Comparison of ENCODE assay signal across 9 cellular contexts in genomic region chr5:156815988-156816599, GRCh38. TPM values are rescaled to one million over a fixed set of nuclear protein-coding genes. Genes with fewer than 3 reads are reported as not detected.
A peak's percentile ranks its signal among the peaks of the same experiment; 100 is the strongest.
DNase-seq lines count a peak whose midpoint lies in the region; ATAC-seq and TF ChIP-seq lines count a peak whose summit lies in the region.
"Had no signal": no experiment of that assay in that cellular context is flagged by ENCODE, and none has a peak within 500 bp of the region (broad histone marks: within the 10 kb centered on the region; RNA-seq: fewer than 3 reads in every experiment).

No MANE protein-coding gene starts in this region.

- CTCF ChIA-PET in SK-N-SH (lab: Yijun Ruan, JAX), result interaction anchor here (0.6 to 5.7 kb wide), 10 partner anchors 9 to 1677 kb away, joined by 3 to 40 read pairs (median 4); no protein-coding TSS in a partner anchor
- CTCF ChIA-PET in activated naive CD4-positive, alpha-beta T cell treated with anti-CD3 and anti-CD28 coated beads for 36 hours (lab: Charles Lee), result interaction anchor here (0.9 to 2.2 kb wide), 7 partner anchors 9 to 316 kb away, joined by 3 to 5 read pairs (median 4); no protein-coding TSS in a partner anchor

- DNase-seq in SK-N-SH (peak; percentile 53), GM20000 (ENCODE audit: low spot score) (peak; percentile 53), left colon (peak in 1 of 2 donors; percentile 20), cerebellum (ENCODE audit: low spot score) (no peak), NCI-H187 (lab: John Stamatoyannopoulos, UW) (no peak)
- peak; percentile 77 for DNase-seq in activated naive CD4-positive, alpha-beta T cell treated with anti-CD3 and anti-CD28 coated beads for 36 hours

- TF ChIP-seq CTCF in SK-N-SH (IDR thresholded peaks at IDR 0.05), result peak; percentile 51
- TF ChIP-seq CTCF in GM20000 (IDR thresholded peaks at IDR 0.05; ENCODE audit: extremely low read depth, missing control alignments), result peak; percentile 37
- peak; percentile 58 for TF ChIP-seq CTCF in Loucy (conservative IDR thresholded peaks at IDR 0.05; ENCODE audit: low read length)

- no peaks in the 10 kb centered on the region for H3K27me3 ChIP-seq in SK-N-SH (ENCODE audit: insufficient read depth)
- no peaks in the 10 kb centered on the region for H3K27me3 ChIP-seq in Loucy (ENCODE audit: insufficient read depth, low read length, poor library complexity, severe bottlenecking)

- no peak overlapping the region for H2AFZ ChIP-seq in SK-N-SH (ENCODE audit: low read depth)
- no peak overlapping the region for H2AFZ ChIP-seq in Loucy (ENCODE audit: low read length)

- no peaks in the 10 kb centered on the region for H3K36me3 ChIP-seq in SK-N-SH (replicated peaks in 1 of 2; ENCODE audit: control insufficient read depth in 1 of 2, insufficient read depth in 2 of 2, low read length in 1 of 2)
- no peaks in the 10 kb centered on the region for H3K36me3 ChIP-seq in Loucy (ENCODE audit: insufficient read depth, low read length)

- no peaks in the 10 kb centered on the region for H3K27me3 Mint-ChIP-seq in activated naive CD4-positive, alpha-beta T cell treated with anti-CD3 and anti-CD28 coated beads for 36 hours (ENCODE audit: low read depth)
- H3K27me3 Mint-ChIP-seq: activated naive CD8-positive, alpha-beta T cell had no signal

- H3K9me3 ChIP-seq in SK-N-SH (no peaks in the 10 kb centered on the region), Loucy (ENCODE audit: insufficient read depth, low read depth, low read length) (no peaks in the 10 kb centered on the region)

- TF ChIP-seq EP300 in SK-N-SH (IDR thresholded peaks at IDR 0.05; ENCODE audit: borderline replicate concordance in 1 of 2, low read depth in 1 of 2, low read length in 1 of 2), result no peak

- ATAC-seq in SK-N-SH treated with all-trans-retinoic acid at 6 μM for 48 hours, result no peak
- ATAC-seq in left colon, result peak; percentile 49

- H3K4me3 ChIP-seq in SK-N-SH (ENCODE audit: low read depth in 2 of 2, low read length in 1 of 2) (no peak overlapping the region; a peak in 1 of 4 replicates), Loucy (ENCODE audit: low read length, poor library complexity, severe bottlenecking) (no peak overlapping the region)

- no peaks in the 10 kb centered on the region for H4K20me1 ChIP-seq in SK-N-SH (ENCODE audit: insufficient read depth)
- H4K20me1 ChIP-seq in Loucy (ENCODE audit: insufficient read depth, low read length, poor library complexity, severe bottlenecking), result no peaks in the 10 kb centered on the region

- intact Hi-C loops in activated naive CD4-positive, alpha-beta T cell treated with anti-CD3 and anti-CD28 coated beads for 36 hours (cut with micrococcal nuclease), result loop anchor here (1.0 to 10.0 kb wide), 7 partner anchors 97 to 1199 kb away; no protein-coding TSS in a partner anchor
- intact Hi-C loops in left colon (cut with DNase I, micrococcal nuclease), result no loop called here

- H3F3A ChIP-seq in SK-N-SH (replicated peaks; ENCODE audit: insufficient read depth) (no peaks in the 10 kb centered on the region), Loucy (ENCODE audit: low read depth) (no peaks in the 10 kb centered on the region)

- H3K4me2 ChIP-seq in SK-N-SH (no peak overlapping the region), Loucy (ENCODE audit: low read depth, low read length, poor library complexity, severe bottlenecking) (no peak overlapping the region)

- peaks cover 2% of the 10 kb centered on the region for H3K9me3 Mint-ChIP-seq in activated naive CD4-positive, alpha-beta T cell treated with anti-CD3 and anti-CD28 coated beads for 36 hours

- H3K36me3 Mint-ChIP-seq in activated naive CD4-positive, alpha-beta T cell treated with anti-CD3 and anti-CD28 coated beads for 36 hours (ENCODE audit: low read depth), result no peaks in the 10 kb centered on the region
- H3K36me3 Mint-ChIP-seq: activated naive CD8-positive, alpha-beta T cell had no signal

- H3K4me1 ChIP-seq in SK-N-SH (ENCODE audit: control insufficient read depth in 1 of 2, insufficient read depth in 2 of 2, low read depth in 1 of 2, low read length in 1 of 2), result no peaks in the 10 kb centered on the region
- peaks cover 8% of the 10 kb centered on the region for H3K4me1 ChIP-seq in Loucy (ENCODE audit: insufficient read depth, low read length, poor library complexity, severe bottlenecking)

- H3K9me2 ChIP-seq in SK-N-SH (no peaks in the 10 kb centered on the region), Loucy (replicated peaks; ENCODE audit: low read depth, low read length) (no peaks in the 10 kb centered on the region)

- no peak overlapping the region for H3K27ac ChIP-seq in SK-N-SH (ENCODE audit: low read depth in 2 of 2, low read length in 1 of 2)

- WGBS in SK-N-SH (ENCODE audit: low lambda C conversion rate), result 30% methylated on average over 6 of the region's 6 CpGs

- H3K9ac ChIP-seq in SK-N-SH, result no peak overlapping the region
- H3K9ac ChIP-seq in Loucy (ENCODE audit: low read depth, low read length, poor library complexity, severe bottlenecking), result no peak overlapping the region

- peak overlapping the region; percentile 28 for H3K27ac Mint-ChIP-seq in activated naive CD4-positive, alpha-beta T cell treated with anti-CD3 and anti-CD28 coated beads for 36 hours
- H3K27ac Mint-ChIP-seq: activated naive CD8-positive, alpha-beta T cell had no signal

- H3K4me3 Mint-ChIP-seq in activated naive CD4-positive, alpha-beta T cell treated with anti-CD3 and anti-CD28 coated beads for 36 hours, result no peak overlapping the region
- H3K4me3 Mint-ChIP-seq: activated naive CD8-positive, alpha-beta T cell had no signal

- peaks cover 7% of the 10 kb centered on the region for H3K4me1 Mint-ChIP-seq in activated naive CD4-positive, alpha-beta T cell treated with anti-CD3 and anti-CD28 coated beads for 36 hours (ENCODE audit: low read depth)

- H3K79me2 ChIP-seq in SK-N-SH (ENCODE audit: insufficient read depth) (no peaks in the 10 kb centered on the region), Loucy (ENCODE audit: insufficient read depth, low read length) (no peaks in the 10 kb centered on the region)

- POLR2A ChIA-PET in SK-N-SH (lab: Yijun Ruan, JAX), result no interaction called here

- peak; percentile 77 for TF ChIP-seq RAD21 in SK-N-SH (IDR thresholded peaks at IDR 0.05; ENCODE audit: low read length)

TF ChIP-seq in SK-N-SH, 30 proteins besides CTCF, POLR2A, EP300 and RAD21:
- TF ChIP-seq TCF12 (IDR thresholded peaks at IDR 0.05) (no peak), USF2 (IDR thresholded peaks at IDR 0.05; ENCODE audit: borderline replicate concordance, low read depth, low read length) (no peak), MAX (IDR thresholded peaks at IDR 0.05; ENCODE audit: low read depth) (no peak), SMC3 (IDR thresholded peaks at IDR 0.05; ENCODE audit: low read depth, low read length) (peak; percentile 62; the same call in 1 of the 2 replicates)

TF ChIP-seq in SK-N-SH treated with all-trans-retinoic acid at 6 μM for 48 hours, 23 proteins besides CTCF, POLR2A, EP300 and RAD21:
- TF ChIP-seq CREB5 (CRISPR knock-in tag; IDR thresholded peaks at IDR 0.05; ENCODE audit: low read depth) (no peak), ARNTL (CRISPR knock-in tag; IDR thresholded peaks at IDR 0.05; ENCODE audit: borderline replicate concordance, low read depth) (no peak), BACH2 (CRISPR knock-in tag; IDR thresholded peaks at IDR 0.05; ENCODE audit: borderline replicate concordance) (no peak), ZFP3 (CRISPR knock-in tag; IDR thresholded peaks at IDR 0.05) (no peak), ZNF565 (CRISPR knock-in tag; conservative IDR thresholded peaks at IDR 0.05; ENCODE audit: low read depth) (no peak), ZFP30 (CRISPR knock-in tag; IDR thresholded peaks at IDR 0.05) (no peak), SNAI2 (CRISPR knock-in tag; IDR thresholded peaks at IDR 0.05) (no peak), CSRNP3 (CRISPR knock-in tag; IDR thresholded peaks at IDR 0.05) (no peak), PPARA (CRISPR knock-in tag; IDR thresholded peaks at IDR 0.05; ENCODE audit: borderline replicate concordance) (no peak), OSR1 (CRISPR knock-in tag; IDR thresholded peaks at IDR 0.05) (no peak), ISL1 (CRISPR knock-in tag; IDR thresholded peaks at IDR 0.05) (no peak)

RNA-seq across cellular contexts. Expression of gene PPP1R2B, which starts 34.0 kb away (rescaled TPM):
- polyA plus RNA-seq in SK-N-SH (2012; rRNA removed), result not detected in 2 replicates
- polyA plus RNA-seq in SK-N-SH (2012; cell fraction: cytosol; rRNA removed), result 0.01 and 0.03 TPM in 2 replicates
- polyA plus RNA-seq in SK-N-SH (2012; cell fraction: nucleus; rRNA removed), result not detected in 2 replicates
- under 1 TPM in 1 of 2 experiments, not detected in 1; 0.12 TPM for total RNA-seq in activated naive CD4-positive, alpha-beta T cell treated with anti-CD3 and anti-CD28 coated beads for 36 hours
- total RNA-seq in left colon (not detected), cerebellum (not detected)

Comparison
In these comparisons a context has a peak if more than half of its experiments do, and no peak if none do; other contexts are left out.
1. DNase-seq: peak in SK-N-SH (single experiment), GM20000 (single experiment) and activated naive CD4-positive, alpha-beta T cell treated with anti-CD3 and anti-CD28 coated beads for 36 hours (single experiment); none in cerebellum (single experiment) and NCI-H187 (0 of 2).
2. Peak in every context shown above with its lines, with median percentiles within 50 percentile points of each other: CTCF ChIP-seq.